In the genomic region with DNA sequence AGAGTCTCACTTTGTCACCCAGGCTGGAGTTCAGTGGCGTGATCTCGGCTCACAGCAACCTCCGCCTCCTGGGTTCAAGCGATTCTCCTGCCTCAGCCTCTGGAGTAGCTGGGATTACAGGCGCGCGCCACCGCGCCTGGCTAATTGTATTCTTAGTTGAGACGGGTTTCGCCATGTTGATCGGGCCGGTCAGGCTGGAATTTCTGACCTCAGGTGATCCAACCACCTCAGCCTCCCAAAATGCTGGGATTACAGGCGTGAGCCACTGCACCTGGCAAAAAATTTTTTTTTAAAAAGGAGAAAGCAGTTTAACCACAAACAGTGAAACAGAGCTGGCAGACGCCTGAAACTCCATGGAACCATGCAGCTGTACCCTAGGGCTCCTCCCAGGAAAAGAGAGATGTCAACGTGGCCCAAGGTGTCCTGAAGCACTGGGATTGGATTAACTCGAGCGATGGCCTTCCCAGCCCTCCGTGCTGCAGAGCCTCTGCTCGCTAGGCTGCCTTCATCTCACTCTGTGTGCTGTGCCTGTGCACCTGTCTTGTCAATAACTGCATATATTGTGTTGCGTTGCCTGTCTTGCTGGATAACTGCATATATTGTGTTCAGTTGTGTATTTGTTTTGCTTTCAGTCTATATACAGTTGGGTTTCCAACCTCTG, we compare ENCODE assay signal across 15 cellular contexts. TPM values are rescaled to one million over a fixed set of nuclear protein-coding genes. Genes with fewer than 3 reads are reported as not detected.
A peak's percentile ranks its signal among the peaks of the same experiment; 100 is the strongest.
DNase-seq lines count a peak whose midpoint lies in the region; TF ChIP-seq lines count a peak whose summit lies in the region.
"Had no signal": no experiment of that assay in that cellular context is flagged by ENCODE, and none has a peak within 500 bp of the region (broad histone marks: within the 10 kb centered on the region; RNA-seq: fewer than 3 reads in every experiment).

No MANE protein-coding gene starts in this region.

- H3K36me3 ChIP-seq in DOHH2 (ENCODE audit: control insufficient read depth, low read length) (peaks cover 40% of the 10 kb centered on the region), osteoblast (ENCODE audit: insufficient read depth, low read length) (peaks cover 13% of the 10 kb centered on the region), BE2C (peaks cover 14% of the 10 kb centered on the region)

- H3K27me3 ChIP-seq in DOHH2 (ENCODE audit: control insufficient read depth, low read length) = no peaks in the 10 kb centered on the region
- H3K27me3 ChIP-seq in osteoblast (ENCODE audit: insufficient read depth, low read length) = no peaks in the 10 kb centered on the region
- H3K27me3 ChIP-seq in BE2C = no peaks in the 10 kb centered on the region

- H3K9me3 ChIP-seq in DOHH2 (ENCODE audit: control insufficient read depth, insufficient read depth, low read length) (no peaks in the 10 kb centered on the region), osteoblast (ENCODE audit: low read depth, low read length) (no peaks in the 10 kb centered on the region), BE2C (no peaks in the 10 kb centered on the region)

- H4K20me1 ChIP-seq in DOHH2 (ENCODE audit: control insufficient read depth, insufficient read depth, low read depth, low read length) (no peaks in the 10 kb centered on the region), osteoblast (ENCODE audit: insufficient read depth, low read length) (peaks cover 3% of the 10 kb centered on the region)

- no peaks in the 10 kb centered on the region for H3K9me2 ChIP-seq in DOHH2 (replicated peaks; ENCODE audit: control insufficient read depth, low read length)

- CTCF ChIA-PET in RWPE1 (lab: Yijun Ruan, JAX) = no interaction called here

- POLR2A ChIA-PET in RWPE1 (lab: Yijun Ruan, JAX; ENCODE audit: low non-redundant PET) = no interaction called here

- H3K79me2 ChIP-seq in DOHH2 (ENCODE audit: control insufficient read depth, low read length) (no peaks in the 10 kb centered on the region), osteoblast (ENCODE audit: insufficient read depth, low read length) (no peaks in the 10 kb centered on the region)

- peaks cover 2% of the 10 kb centered on the region for H3F3A ChIP-seq in DOHH2 (ENCODE audit: control insufficient read depth, insufficient read depth)

- H3K4me1 ChIP-seq in DOHH2 (ENCODE audit: control insufficient read depth, low read length) = peaks cover 28% of the 10 kb centered on the region
- peaks cover 31% of the 10 kb centered on the region for H3K4me1 ChIP-seq in osteoblast (ENCODE audit: insufficient read depth, low read length)
- H3K4me1 ChIP-seq in BE2C = peaks cover 4% of the 10 kb centered on the region

- peak overlapping the region; percentile 5; the same call in 1 of the 2 replicates for H3K4me2 ChIP-seq in DOHH2 (ENCODE audit: low read length)
- H3K4me2 ChIP-seq in osteoblast (ENCODE audit: insufficient read depth, low read length) = no peak overlapping the region

- H3K27ac ChIP-seq in DOHH2 (ENCODE audit: low read depth, low read length) (no peak overlapping the region), RWPE1 (peak overlapping the region; percentile 98), osteoblast (ENCODE audit: low read depth, low read length) (no peak overlapping the region)

- TF ChIP-seq CTCF in DOHH2 (IDR thresholded peaks at IDR 0.05; ENCODE audit: low read depth, low read length, poor library complexity, severe bottlenecking) (no peak), RWPE1 (conservative IDR thresholded peaks at IDR 0.05; ENCODE audit: low read depth) (no peak), osteoblast (IDR thresholded peaks at IDR 0.05; ENCODE audit: extremely low read depth, low read depth, low read length) (no peak), BE2C (IDR thresholded peaks at IDR 0.05; ENCODE audit: low read depth, low read length) (no peak)

- H3K4me3 ChIP-seq in DOHH2 (ENCODE audit: low read length) (no peak overlapping the region), osteoblast (ENCODE audit: insufficient read depth, low read length) (no peak overlapping the region), BE2C (ENCODE audit: low read depth, low read length) (no peak overlapping the region)

- DNase-seq in NCI-H2171 treated with DMSO at 0.1 percent for 48 hours (lab: John Stamatoyannopoulos, UW) (peak; percentile 70), NCI-H2171 (lab: John Stamatoyannopoulos, UW) (no peak), RWPE1 (ENCODE audit: low spot score) (no peak), osteoblast (ENCODE audit: insufficient read length, low spot score, missing footprints) (peak; percentile 43), BE2C (no peak), NCI-H2196 (lab: John Stamatoyannopoulos, UW; ENCODE audit: unreplicated experiment) (no peak)
- no peak for DNase-seq in stimulated activated CD8-positive, alpha-beta memory T cell treated with anti-CD3 and anti-CD28 coated beads, Interleukin-4, amount 100 ng/mL, for 48 hours
- DNase-seq: activated CD4-positive, alpha-beta T cell treated with anti-CD3 and anti-CD28 coated beads, Interleukin-2, amount 50 U/mL, for 4 hours; activated naive CD4-positive, alpha-beta T cell treated with anti-CD3 and anti-CD28 coated beads, Interleukin-2, amount 10 ng/mL, durations not matched to agents 7 days and 5 days; activated T-cell treated with anti-CD3 and anti-CD28 coated beads, Interleukin-2, amount 50 U/mL, for 1 hour; effector memory CD8-positive, alpha-beta T cell; NCI-H1436 treated with DMSO at 0.1 percent for 48 hours; OCI-M1; SIG-M5 had no signal

- H2AFZ ChIP-seq in osteoblast (ENCODE audit: low read length) = no peak overlapping the region

RNA-seq across cellular contexts. Expression of gene FOXK2, which starts 29.6 kb away (rescaled TPM):
- 26.8 and 29.3 TPM in 2 replicates for total RNA-seq in osteoblast
- 129 TPM for polyA plus RNA-seq in BE2C (2012; ENCODE audit: insufficient read depth, insufficient read length, low read depth)

RNA-seq across cellular contexts. Expression of gene NARF, which starts 31.4 kb away (rescaled TPM):
- total RNA-seq in osteoblast = 34.4 and 36.8 TPM in 2 replicates
- polyA plus RNA-seq in BE2C (2012; ENCODE audit: insufficient read depth, insufficient read length, low read depth) = 108 TPM

RNA-seq across cellular contexts. Expression of gene CYBC1, which starts 39.4 kb away (rescaled TPM):
- total RNA-seq in osteoblast = 72.4 and 75.1 TPM in 2 replicates
- polyA plus RNA-seq in BE2C (2012; ENCODE audit: insufficient read depth, insufficient read length, low read depth) = 78.1 TPM

Comparison
In these comparisons a context has a peak if more than half of its experiments do, and no peak if none do; other contexts are left out.
1. DNase-seq: peak in NCI-H2171 treated with DMSO at 0.1 percent for 48 hours (single experiment) and osteoblast (single experiment); none in NCI-H2171 (single experiment), RWPE1 (single experiment), stimulated activated CD8-positive, alpha-beta memory T cell treated with anti-CD3 and anti-CD28 coated beads, Interleukin-4, amount 100 ng/mL, for 48 hours (single experiment), BE2C (single experiment) and NCI-H2196 (single experiment).